ENCODE assay signal across 23 cellular contexts in genomic region chr14:53766106-53766505, GRCh38.
DNase-seq lines count a peak whose midpoint lies in the region; ATAC-seq, FAIRE-seq and TF ChIP-seq lines count a peak whose summit lies in the region.
"Had no signal": no experiment of that assay in that cellular context is flagged by ENCODE, and none has a peak within 500 bp of the region (broad histone marks: within the 10 kb centered on the region; RNA-seq: fewer than 3 reads in every experiment).

No MANE protein-coding gene starts in this region.

- H3K79me2 ChIP-seq in endothelial cell of umbilical vein (ENCODE audit: control insufficient read depth, insufficient read depth, low read length): no peaks in the 10 kb centered on the region

- peak; percentile 4 for FAIRE-seq in endothelial cell of umbilical vein (lab: Jason Lieb, UNC)
- FAIRE-seq: GM12892, H1 had no signal

- POLR2A ChIA-PET in endothelial cell of umbilical vein (lab: Charles Lee): no interaction called here

- ATAC-seq in GM18868 (IDR thresholded peaks at IDR 0.05; ENCODE audit: unreplicated experiment): peak; percentile 41
- ATAC-seq in HG03378 (IDR thresholded peaks at IDR 0.05; ENCODE audit: unreplicated experiment): no peak
- no peak for ATAC-seq in HG03460 (IDR thresholded peaks at IDR 0.05; ENCODE audit: unreplicated experiment)
- ATAC-seq in left lobe of liver: no peak
- no peak for ATAC-seq in stimulated activated effector memory CD8-positive, alpha-beta T cell treated with anti-CD3 and anti-CD28 coated beads, Interleukin-12 subunit alpha, Interleukin-12 subunit beta, amount 100 ng/mL, for 72 hours

- no peak overlapping the region for H3K27ac ChIP-seq in endothelial cell of umbilical vein (ENCODE audit: insufficient read depth, low read depth, low read length)
- no peak overlapping the region for H3K27ac ChIP-seq in liver (ENCODE audit: low read depth in 1 of 2, low read length in 2 of 2)
- H3K27ac ChIP-seq: HL-60 had no signal

- no peak overlapping the region for H3K27ac Mint-ChIP-seq in stimulated activated effector memory CD8-positive, alpha-beta T cell treated with anti-CD3 and anti-CD28 coated beads, Interleukin-12 subunit alpha, Interleukin-12 subunit beta, amount 100 ng/mL, for 72 hours
- H3K27ac Mint-ChIP-seq: CD4-positive, CD25-positive, alpha-beta regulatory T cell; CD8-positive, alpha-beta memory T cell; IgD-negative memory B cell had no signal

- no peaks in the 10 kb centered on the region for H3K9me3 ChIP-seq in endothelial cell of umbilical vein (replicated peaks; ENCODE audit: control insufficient read depth, insufficient read depth, low read length)
- peaks cover 0 to 2% (median 0%) of the 10 kb centered on the region in 4 donors for H3K9me3 ChIP-seq in liver (ENCODE audit: control insufficient read depth in 4 of 4, low read length in 3 of 4)
- H3K9me3 ChIP-seq: BE2C had no signal

- no peaks in the 10 kb centered on the region for H3K9me1 ChIP-seq in endothelial cell of umbilical vein (replicated peaks; ENCODE audit: control insufficient read depth, extremely low read depth, insufficient read depth, low read length)

- TF ChIP-seq RAD21 in liver (IDR thresholded peaks at IDR 0.05): no peak

- H3K27me3 ChIP-seq in endothelial cell of umbilical vein (ENCODE audit: control insufficient read depth in 2 of 2, insufficient read depth in 2 of 2, low read length in 2 of 2) (no peaks in the 10 kb centered on the region), liver (ENCODE audit: control insufficient read depth in 4 of 4, insufficient read depth in 4 of 4, low read length in 3 of 4) (no peaks in the 10 kb centered on the region)
- H3K27me3 ChIP-seq: BE2C had no signal

- H3K36me3 Mint-ChIP-seq in stimulated activated effector memory CD8-positive, alpha-beta T cell treated with anti-CD3 and anti-CD28 coated beads, Interleukin-12 subunit alpha, Interleukin-12 subunit beta, amount 100 ng/mL, for 72 hours: no peaks in the 10 kb centered on the region
- H3K36me3 Mint-ChIP-seq: CD4-positive, CD25-positive, alpha-beta regulatory T cell; IgD-negative memory B cell had no signal

- TF ChIP-seq POLR2A in endothelial cell of umbilical vein (IDR thresholded peaks at IDR 0.05; ENCODE audit: low read depth, low read length): no peak

- TF ChIP-seq CTCF in endothelial cell of umbilical vein (IDR thresholded peaks at IDR 0.05; ENCODE audit: extremely low read depth in 1 of 2, insufficient read depth in 1 of 2, low read depth in 1 of 2, low read length in 2 of 2) (no peak), liver (IDR thresholded peaks at IDR 0.05; ENCODE audit: low read depth, low read length, missing input control) (no peak)

- peaks cover 5% of the 10 kb centered on the region for H3K9me3 Mint-ChIP-seq in stimulated activated effector memory CD8-positive, alpha-beta T cell treated with anti-CD3 and anti-CD28 coated beads, Interleukin-12 subunit alpha, Interleukin-12 subunit beta, amount 100 ng/mL, for 72 hours
- H3K9me3 Mint-ChIP-seq: IgD-negative memory B cell had no signal

- H3K36me3 ChIP-seq in endothelial cell of umbilical vein (ENCODE audit: control insufficient read depth in 2 of 2, extremely low read depth in 1 of 2, insufficient read depth in 2 of 2, low read length in 2 of 2) (no peaks in the 10 kb centered on the region), liver (ENCODE audit: control insufficient read depth in 4 of 4, insufficient read depth in 3 of 4, low read depth in 1 of 4, low read length in 3 of 4) (no peaks in the 10 kb centered on the region)
- H3K36me3 ChIP-seq: BE2C had no signal

- 90% methylated on average over 2 of the region's 2 CpGs for WGBS in liver

- H3K4me3 Mint-ChIP-seq in stimulated activated effector memory CD8-positive, alpha-beta T cell treated with anti-CD3 and anti-CD28 coated beads, Interleukin-12 subunit alpha, Interleukin-12 subunit beta, amount 100 ng/mL, for 72 hours: no peak overlapping the region
- H3K4me3 Mint-ChIP-seq: CD4-positive, CD25-positive, alpha-beta regulatory T cell; CD8-positive, alpha-beta memory T cell; IgD-negative memory B cell had no signal

- BruUV-seq in endothelial cell of umbilical vein (replicated peaks; lab: Mats Ljungman, UMichigan): no TSS peak

- H3K4me3 ChIP-seq in endothelial cell of umbilical vein (replicated peaks in 1 of 3; ENCODE audit: insufficient read depth in 1 of 3, low read depth in 1 of 3, low read length in 3 of 3) (no peak overlapping the region), liver (ENCODE audit: low read depth in 1 of 3, low read length in 3 of 3) (no peak overlapping the region)

- no peaks in the 10 kb centered on the region for H3K4me1 Mint-ChIP-seq in stimulated activated effector memory CD8-positive, alpha-beta T cell treated with anti-CD3 and anti-CD28 coated beads, Interleukin-12 subunit alpha, Interleukin-12 subunit beta, amount 100 ng/mL, for 72 hours
- H3K4me1 Mint-ChIP-seq: CD4-positive, CD25-positive, alpha-beta regulatory T cell; CD8-positive, alpha-beta memory T cell; IgD-negative memory B cell had no signal

- H3K4me1 ChIP-seq in endothelial cell of umbilical vein (ENCODE audit: control insufficient read depth, extremely low read depth, insufficient read depth, low read length) (no peaks in the 10 kb centered on the region), liver (ENCODE audit: control insufficient read depth in 4 of 4, insufficient read depth in 4 of 4, low read length in 3 of 4) (no peaks in the 10 kb centered on the region)
- H3K4me1 ChIP-seq: BE2C had no signal

- intact Hi-C loops in endothelial cell of umbilical vein (cut with micrococcal nuclease): no loop called here

- H3K4me2 ChIP-seq in endothelial cell of umbilical vein (ENCODE audit: insufficient read depth, low read length): no peak overlapping the region

- CTCF ChIA-PET in endothelial cell of umbilical vein (lab: Charles Lee): no interaction called here

- no peak overlapping the region for H3K9ac ChIP-seq in endothelial cell of umbilical vein (replicated peaks; ENCODE audit: extremely low read depth, insufficient read depth, low read length)
- H3K9ac ChIP-seq in liver (ENCODE audit: low read depth in 1 of 2, low read length in 2 of 2): no peak overlapping the region

- DNase-seq in endothelial cell of umbilical vein (ENCODE audit: low read depth, low spot score) (no peak), left lobe of liver (ENCODE audit: low spot score) (no peak)
- DNase-seq in stimulated activated effector memory CD8-positive, alpha-beta T cell treated with anti-CD3 and anti-CD28 coated beads, Interleukin-12 subunit alpha, Interleukin-12 subunit beta, amount 100 ng/mL, for 72 hours (ENCODE audit: low spot score in 2 of 2): no peak
- DNase-seq: ACHN; BE2C; C1 segment of cervical spinal cord; CD4-positive, CD25-positive, alpha-beta regulatory T cell; CD8-positive, alpha-beta memory T cell; COR-L47; DMS 273 treated with DMSO at 0.1 percent for 48 hours; DMS79; GDM1; HCEC 1CT; Karpas-422; KBM-7 had no signal

- H4K20me1 ChIP-seq in endothelial cell of umbilical vein (replicated peaks; ENCODE audit: control insufficient read depth, extremely low read depth, insufficient read depth, low read length): no peaks in the 10 kb centered on the region

- H2AFZ ChIP-seq in endothelial cell of umbilical vein (ENCODE audit: low read depth, low read length): no peak overlapping the region

- dilution Hi-C loops in endothelial cell of umbilical vein (cut with MboI; ENCODE audit: extremely low pct_ligation_motif_present, low sequenced_read_pairs): no loop called here

TF ChIP-seq in endothelial cell of umbilical vein, 7 proteins besides CTCF, POLR2A, EP300 and RAD21:
- TF ChIP-seq MYC (IDR thresholded peaks at IDR 0.05; ENCODE audit: low read depth, low read length): no peak
- no peak for TF ChIP-seq MAX (IDR thresholded peaks at IDR 0.05; ENCODE audit: insufficient read depth, insufficient read length)
- no peak for TF ChIP-seq JUN (IDR thresholded peaks at IDR 0.05; ENCODE audit: borderline replicate concordance, insufficient read depth, insufficient read length, low read depth)
- no peak for TF ChIP-seq GATA2 (IDR thresholded peaks at IDR 0.05; ENCODE audit: insufficient read depth, insufficient read length, low read depth, low read length)
- no peak for TF ChIP-seq FOS (IDR thresholded peaks at IDR 0.05; ENCODE audit: borderline replicate concordance, insufficient read depth, low read length)
- TF ChIP-seq EZH2 (IDR thresholded peaks at IDR 0.05; ENCODE audit: borderline replicate concordance, low read depth, low read length, severe bottlenecking): no peak
- TF ChIP-seq POLR2AphosphoS5 (IDR thresholded peaks at IDR 0.05; ENCODE audit: insufficient read depth, low read depth, low read length): no peak
TF ChIP-seq in endothelial cell of umbilical vein: peak in this region for 0.

TF ChIP-seq in liver, 16 proteins besides CTCF, POLR2A, EP300 and RAD21:
- TF ChIP-seq MAX (IDR thresholded peaks at IDR 0.05) (no peak), FOXA2 (IDR thresholded peaks at IDR 0.05) (peak; percentile 8), HNF4G (IDR thresholded peaks at IDR 0.05) (no peak)
